In genomic region chr20:59752704-59753460, GRCh38 we compare ENCODE assay signal across 11 cellular contexts.
DNase-seq lines count a peak whose midpoint lies in the region; ATAC-seq and TF ChIP-seq lines count a peak whose summit lies in the region.
"Had no signal": no experiment of that assay in that cellular context is flagged by ENCODE, and none has a peak within 500 bp of the region (broad histone marks: within the 10 kb centered on the region; RNA-seq: fewer than 3 reads in every experiment).

No MANE protein-coding gene starts in this region.

- H3K27ac ChIP-seq in tibial artery (no peak overlapping the region), SJCRH30 (no peak overlapping the region)

- peak overlapping the region; percentile 65 for H3K4me3 Mint-ChIP-seq in dendritic cell treated with granulocyte-macrophage colony-stimulating factor and Interleukin-4, amounts not matched to agents 40 ng/mL and 50 ng/mL, for 4 days
- H3K4me3 Mint-ChIP-seq: CD4-positive, alpha-beta T cell had no signal

- DNase-seq in CD1c-positive myeloid dendritic cell (ENCODE audit: extremely low spot score) (peak; percentile 60), COR-L47 (lab: John Stamatoyannopoulos, UW) (no peak), tibial artery (no peak), iPS-NIHi7 (ENCODE audit: extremely low spot score) (no peak), SJCRH30 (no peak)
- DNase-seq: CD4-positive, alpha-beta T cell; HCEC 1CT; NCI-H187 treated with DMSO at 0.1 percent for 48 hours had no signal

- peaks cover 0 to 47% of the 10 kb centered on the region in 2 donors for H3K27me3 ChIP-seq in tibial artery
- peaks cover 93% of the 10 kb centered on the region for H3K27me3 ChIP-seq in SJCRH30

- H3K9me3 ChIP-seq in tibial artery (no peaks in the 10 kb centered on the region), SJCRH30 (replicated peaks) (no peaks in the 10 kb centered on the region)

- H3K36me3 Mint-ChIP-seq in dendritic cell treated with granulocyte-macrophage colony-stimulating factor and Interleukin-4, amounts not matched to agents 40 ng/mL and 50 ng/mL, for 4 days (ENCODE audit: low read depth) = no peaks in the 10 kb centered on the region

- peaks cover 80% of the 10 kb centered on the region for H3K27me3 Mint-ChIP-seq in dendritic cell treated with granulocyte-macrophage colony-stimulating factor and Interleukin-4, amounts not matched to agents 40 ng/mL and 50 ng/mL, for 4 days

- H3K4me1 Mint-ChIP-seq in dendritic cell treated with granulocyte-macrophage colony-stimulating factor and Interleukin-4, amounts not matched to agents 40 ng/mL and 50 ng/mL, for 4 days (ENCODE audit: low read depth) = peaks cover 41% of the 10 kb centered on the region

- H3K4me1 ChIP-seq in tibial artery (peaks cover 0 to 40% (median 31%) of the 10 kb centered on the region in 4 donors), SJCRH30 (no peaks in the 10 kb centered on the region)

- no peak overlapping the region for H3K4me3 ChIP-seq in tibial artery
- H3K4me3 ChIP-seq in SJCRH30 = no peak overlapping the region

- no peaks in the 10 kb centered on the region for H3K36me3 ChIP-seq in tibial artery
- no peaks in the 10 kb centered on the region for H3K36me3 ChIP-seq in SJCRH30

- H3K27ac Mint-ChIP-seq in dendritic cell treated with granulocyte-macrophage colony-stimulating factor and Interleukin-4, amounts not matched to agents 40 ng/mL and 50 ng/mL, for 4 days = peak overlapping the region; percentile 44
- H3K27ac Mint-ChIP-seq: CD4-positive, alpha-beta T cell had no signal

- ATAC-seq in GM19397 (IDR thresholded peaks at IDR 0.05; ENCODE audit: unreplicated experiment) (peak; percentile 33), HG03066 (IDR thresholded peaks at IDR 0.05; ENCODE audit: low read depth, unreplicated experiment) (peak; percentile 49)

- TF ChIP-seq CTCF in tibial artery (IDR thresholded peaks at IDR 0.05) = no peak

- no peaks in the 10 kb centered on the region for H3K9me3 Mint-ChIP-seq in dendritic cell treated with granulocyte-macrophage colony-stimulating factor and Interleukin-4, amounts not matched to agents 40 ng/mL and 50 ng/mL, for 4 days
- H3K9me3 Mint-ChIP-seq: CD4-positive, alpha-beta T cell had no signal

- intact Hi-C loops in dendritic cell treated with granulocyte-macrophage colony-stimulating factor and Interleukin-4, amounts not matched to agents 40 ng/mL and 50 ng/mL, for 4 days (cut with micrococcal nuclease) = no loop called here
- intact Hi-C loops in tibial artery (cut with DNase I; ENCODE audit: low total_unique reads) = loop anchor here (5.0 kb wide), 1 partner anchor 181 kb away; no protein-coding TSS in a partner anchor
